Comparison of ENCODE assay signal across 15 cellular contexts in genomic region chr4:6681191-6681590, GRCh38. TPM values are rescaled to one million over a fixed set of nuclear protein-coding genes. Genes with fewer than 3 reads are reported as not detected.
DNase-seq lines count a peak whose midpoint lies in the region; ATAC-seq, FAIRE-seq and TF ChIP-seq lines count a peak whose summit lies in the region.
"Had no signal": no experiment of that assay in that cellular context is flagged by ENCODE, and none has a peak within 500 bp of the region (broad histone marks: within the 10 kb centered on the region; RNA-seq: fewer than 3 reads in every experiment).

No MANE protein-coding gene starts in this region.

- TF ChIP-seq CTCF in 22Rv1 (IDR thresholded peaks at IDR 0.05) (peak; percentile 81), GM06990 (IDR thresholded peaks at IDR 0.05; ENCODE audit: insufficient read depth, low read length, poor library complexity, severe bottlenecking) (peak; percentile 16), OCI-LY3 (IDR thresholded peaks at IDR 0.05; ENCODE audit: low read depth, low read length) (peak; percentile 51), fibroblast of villous mesenchyme (IDR thresholded peaks at IDR 0.05; ENCODE audit: insufficient read depth, low read depth, low read length) (peak; percentile 11)

- no peak overlapping the region for H2AFZ ChIP-seq in OCI-LY3 (ENCODE audit: low read depth, low read length)

- H3K9me3 ChIP-seq in OCI-LY3 (ENCODE audit: insufficient read depth, low read length) = no peaks in the 10 kb centered on the region
- H3K9me3 ChIP-seq: SJCRH30, thyroid gland had no signal

- peaks cover 19% of the 10 kb centered on the region for H3K79me2 ChIP-seq in OCI-LY3 (ENCODE audit: low read length)

- TF ChIP-seq POLR2A in GM18505 (IDR thresholded peaks at IDR 0.05; ENCODE audit: borderline replicate concordance, extremely low read depth, insufficient read depth, insufficient read length) = no peak

- H3K27me3 ChIP-seq in GM06990 (replicated peaks; ENCODE audit: control insufficient read depth, insufficient read depth, low read length) (no peaks in the 10 kb centered on the region; the same call in 1 of the 2 replicates), OCI-LY3 (ENCODE audit: low read depth, low read length) (no peaks in the 10 kb centered on the region)
- H3K27me3 ChIP-seq: SJCRH30, thyroid gland had no signal

- no peak overlapping the region for H3K9ac ChIP-seq in OCI-LY3 (ENCODE audit: low read length)

- no peak overlapping the region for H3K4me2 ChIP-seq in OCI-LY3 (ENCODE audit: low read length)

- peaks cover 4% of the 10 kb centered on the region for H3K36me3 ChIP-seq in GM06990 (ENCODE audit: control insufficient read depth, insufficient read depth, low read length)
- peaks cover 27% of the 10 kb centered on the region for H3K36me3 ChIP-seq in OCI-LY3 (replicated peaks; ENCODE audit: low read depth, low read length)
- H3K36me3 ChIP-seq: thyroid gland had no signal

- peaks cover 5% of the 10 kb centered on the region; the same call in 1 of the 2 replicates for H4K20me1 ChIP-seq in OCI-LY3 (ENCODE audit: insufficient read depth, low read length)

- DNase-seq in GM06990 (ENCODE audit: extremely low read depth, insufficient read length) = no peak
- DNase-seq in fibroblast of villous mesenchyme (ENCODE audit: low read depth) = no peak
- DNase-seq in NCI-H345 treated with DMSO at 0.1 percent for 48 hours (lab: John Stamatoyannopoulos, UW; ENCODE audit: unreplicated experiment) = no peak
- no peak for DNase-seq in central memory CD4-positive, alpha-beta T cell
- DNase-seq in GM19239 (ENCODE audit: insufficient read length, low spot score) = no peak
- DNase-seq: activated CD4-positive, CD25-positive, alpha-beta regulatory T cell; activated CD8-positive, alpha-beta memory T cell treated with anti-CD3 and anti-CD28 coated beads, Interleukin-2, amount 50 U/mL, for 4 hours; DMS79 treated with DMSO at 0.1 percent for 48 hours; islet precursor cell; NCI-H187; SJCRH30; thyroid gland had no signal

- no peak for FAIRE-seq in GM19239 (lab: Jason Lieb, UNC)

- no peak overlapping the region for H3K4me3 ChIP-seq in GM06990 (replicated peaks; ENCODE audit: low read depth, low read length)
- no peak overlapping the region for H3K4me3 ChIP-seq in OCI-LY3 (ENCODE audit: low read length)
- H3K4me3 ChIP-seq in fibroblast of villous mesenchyme (ENCODE audit: low read depth, low read length) = no peak overlapping the region
- H3K4me3 ChIP-seq: SJCRH30, thyroid gland had no signal

- no peak for ATAC-seq in GM18505 (IDR thresholded peaks at IDR 0.05; ENCODE audit: unreplicated experiment)

- no peak overlapping the region for H3K27ac ChIP-seq in 22Rv1
- no peak overlapping the region for H3K27ac ChIP-seq in OCI-LY3 (ENCODE audit: low read length)
- H3K27ac ChIP-seq: SJCRH30, thyroid gland had no signal

- no peaks in the 10 kb centered on the region for H3K4me1 ChIP-seq in OCI-LY3 (ENCODE audit: low read length)
- H3K4me1 ChIP-seq: SJCRH30 had no signal

RNA-seq across cellular contexts. Expression of gene S100P, which starts 12.5 kb away (rescaled TPM):
- not detected in 2 replicates for total RNA-seq in fibroblast of villous mesenchyme

RNA-seq across cellular contexts. Expression of gene MRFAP1L1, which starts 28.5 kb away (rescaled TPM):
- total RNA-seq in fibroblast of villous mesenchyme = 34.1 and 42.7 TPM in 2 replicates

RNA-seq across cellular contexts. Expression of gene BLOC1S4, which starts 34.8 kb away (rescaled TPM):
- total RNA-seq in fibroblast of villous mesenchyme = 10.4 and 12.6 TPM in 2 replicates

RNA-seq across cellular contexts. Expression of gene MRFAP1, which starts 40.7 kb away (rescaled TPM):
- 105 and 127 TPM in 2 replicates for total RNA-seq in fibroblast of villous mesenchyme

Comparison
In these comparisons a context has a peak if more than half of its experiments do, and no peak if none do; other contexts are left out.
1. CTCF ChIP-seq: peak in every context shown above with its lines; median percentile 81 in 22Rv1; 51 in OCI-LY3; 16 in GM06990; 11 in fibroblast of villous mesenchyme.